ENCODE assay signal across 9 cellular contexts in the genomic region with DNA sequence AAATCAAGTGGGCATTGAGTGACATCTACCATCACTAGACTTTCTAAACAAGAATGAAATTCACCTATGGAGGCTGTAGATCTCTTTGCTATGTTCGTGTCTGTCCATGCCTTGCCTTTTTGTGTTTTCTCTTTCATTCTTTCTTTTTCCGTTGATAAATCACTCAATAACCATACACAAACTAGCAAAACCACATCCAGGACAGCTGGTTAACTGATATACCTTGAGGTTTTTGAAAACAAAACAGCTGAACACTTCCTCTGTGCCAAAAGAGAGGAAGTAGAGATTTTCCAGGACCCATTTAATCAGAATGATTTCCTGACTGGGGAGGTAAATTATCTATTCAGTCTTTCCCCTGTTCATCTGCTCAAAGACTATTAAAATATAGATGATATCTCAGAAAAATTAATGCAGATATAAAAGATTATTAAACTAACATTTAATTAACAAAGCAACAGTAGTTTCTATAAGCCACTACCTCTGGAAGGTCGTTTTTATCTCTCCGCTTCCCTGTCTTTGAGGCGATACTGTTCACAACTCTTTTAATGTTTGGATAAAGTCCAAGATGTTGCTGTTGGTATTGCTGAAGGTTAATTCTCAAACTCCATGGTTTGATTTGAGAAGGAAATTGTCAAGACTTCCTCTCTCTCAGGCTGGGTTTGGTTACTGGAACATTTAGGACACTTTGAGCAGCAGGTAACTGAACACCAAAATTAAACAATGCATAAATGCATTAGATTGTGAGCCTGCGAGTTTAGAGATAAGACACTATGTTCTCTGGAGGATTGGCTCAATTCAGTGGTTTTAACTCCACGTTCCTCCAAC. TPM values are rescaled to one million over a fixed set of nuclear protein-coding genes. Genes with fewer than 3 reads are reported as not detected.
DNase-seq lines count a peak whose midpoint lies in the region; ATAC-seq and TF ChIP-seq lines count a peak whose summit lies in the region.
"Had no signal": no experiment of that assay in that cellular context is flagged by ENCODE, and none has a peak within 500 bp of the region (broad histone marks: within the 10 kb centered on the region; RNA-seq: fewer than 3 reads in every experiment).

No MANE protein-coding gene starts in this region.

- H3K9me3 ChIP-seq in upper lobe of left lung, result no peaks in the 10 kb centered on the region

- TF ChIP-seq CTCF in upper lobe of left lung (IDR thresholded peaks at IDR 0.05), result no peak

- peaks cover 0 to 5% (median 0%) of the 10 kb centered on the region in 4 donors for H3K4me1 ChIP-seq in upper lobe of left lung

- no peaks in the 10 kb centered on the region for H3K36me3 Mint-ChIP-seq in effector memory CD8-positive, alpha-beta T cell (ENCODE audit: insufficient read depth)

- ATAC-seq in GM18505 (IDR thresholded peaks at IDR 0.05; ENCODE audit: unreplicated experiment) (peak; percentile 73), GM21447 (IDR thresholded peaks at IDR 0.05; ENCODE audit: unreplicated experiment) (peak; percentile 79), HG03469 (IDR thresholded peaks at IDR 0.05; ENCODE audit: unreplicated experiment) (peak; percentile 70), upper lobe of left lung (ENCODE audit: low FRiP score in 2 of 2) (no peak)
- ATAC-seq in effector memory CD8-positive, alpha-beta T cell (replicated peaks), result peak; percentile 66

- peaks cover 0 to 10% of the 10 kb centered on the region in 2 donors for H3K27me3 Mint-ChIP-seq in effector memory CD8-positive, alpha-beta T cell

- no peak for TF ChIP-seq EP300 in upper lobe of left lung (IDR thresholded peaks at IDR 0.05)

- no peaks in the 10 kb centered on the region for H3K27me3 ChIP-seq in upper lobe of left lung

- H3K27ac ChIP-seq in upper lobe of left lung, result no peak overlapping the region

- WGBS in upper lobe of left lung, 2 donors, result 40 to 43% methylated on average over 7 of the region's 7 CpGs

- peaks cover 9 to 16% of the 10 kb centered on the region in 2 donors for H3K4me1 Mint-ChIP-seq in effector memory CD8-positive, alpha-beta T cell (ENCODE audit: low read depth in 2 of 2)

- no peak for DNase-seq in effector memory CD8-positive, alpha-beta T cell
- DNase-seq in NCI-H82 (lab: John Stamatoyannopoulos, UW) (no peak), NCI-H69 (lab: John Stamatoyannopoulos, UW) (no peak), occipital lobe (lab: John Stamatoyannopoulos, UW) (no peak), upper lobe of left lung (no peak)
- DNase-seq: islet precursor cell had no signal

- H3K27ac Mint-ChIP-seq in effector memory CD8-positive, alpha-beta T cell, result peak overlapping the region in 1 of 2 donors; percentile 27

- TF ChIP-seq POLR2A in GM18505 (IDR thresholded peaks at IDR 0.05; ENCODE audit: borderline replicate concordance, extremely low read depth, insufficient read depth, insufficient read length), result no peak
- TF ChIP-seq POLR2A in upper lobe of left lung (IDR thresholded peaks at IDR 0.05), result no peak

- no peaks in the 10 kb centered on the region for H3K36me3 ChIP-seq in upper lobe of left lung

- no peaks in the 10 kb centered on the region for H3K9me3 Mint-ChIP-seq in effector memory CD8-positive, alpha-beta T cell

- peak overlapping the region; percentile 21 to 49 for H3K4me3 Mint-ChIP-seq in effector memory CD8-positive, alpha-beta T cell

- H3K4me3 ChIP-seq in upper lobe of left lung, result no peak overlapping the region

RNA-seq across cellular contexts. Expression of gene C10orf67, which starts 24.4 kb away (rescaled TPM):
- total RNA-seq in occipital lobe (0.16 TPM), upper lobe of left lung (1 to 10 TPM; 1.7 to 7.3 (median 4.2) TPM)

Comparison
In these comparisons a context has a peak if more than half of its experiments do, and no peak if none do; other contexts are left out.
1. ATAC-seq: peak in GM18505 (single experiment), GM21447 (single experiment), HG03469 (single experiment) and effector memory CD8-positive, alpha-beta T cell (single experiment); none in upper lobe of left lung (0 of 2).